ENCODE assay signal across 12 cellular contexts in genomic region chrX:76971393-76972376, GRCh38.
DNase-seq lines count a peak whose midpoint lies in the region; ATAC-seq and TF ChIP-seq lines count a peak whose summit lies in the region.
"Had no signal": no experiment of that assay in that cellular context is flagged by ENCODE, and none has a peak within 500 bp of the region (broad histone marks: within the 10 kb centered on the region; RNA-seq: fewer than 3 reads in every experiment).

No MANE protein-coding gene starts in this region.

- peak overlapping the region; percentile 45 for H3K4me2 ChIP-seq in neural progenitor cell

- H3K4me1 ChIP-seq in neural progenitor cell: peaks cover 32% of the 10 kb centered on the region
- H3K4me1 ChIP-seq: upper lobe of left lung had no signal

- H3K36me3 Mint-ChIP-seq in activated CD4-positive, alpha-beta T cell treated with anti-CD3 and anti-CD28 coated beads, Interleukin-2, amount 10 ng/mL, durations not matched to agents 7 days and 5 days (ENCODE audit: low read depth): no peaks in the 10 kb centered on the region
- peaks cover 15% of the 10 kb centered on the region for H3K36me3 Mint-ChIP-seq in neural progenitor cell
- H3K36me3 Mint-ChIP-seq in MCF 10A (ENCODE audit: insufficient read depth, unreplicated experiment): no peaks in the 10 kb centered on the region

- no peaks in the 10 kb centered on the region for H3K79me2 ChIP-seq in neural progenitor cell (ENCODE audit: low read depth)

- H3K4me3 Mint-ChIP-seq in activated CD4-positive, alpha-beta T cell treated with anti-CD3 and anti-CD28 coated beads, Interleukin-2, amount 10 ng/mL, durations not matched to agents 7 days and 5 days: no peak overlapping the region
- no peak overlapping the region for H3K4me3 Mint-ChIP-seq in neural progenitor cell
- no peak overlapping the region for H3K4me3 Mint-ChIP-seq in MCF 10A (ENCODE audit: unreplicated experiment)

- peaks cover 4% of the 10 kb centered on the region for H3K9me3 ChIP-seq in neural progenitor cell (ENCODE audit: low read depth)
- H3K9me3 ChIP-seq: MG63, upper lobe of left lung had no signal

- no TSS peak for BruUV-seq in MCF 10A (replicated peaks; lab: Mats Ljungman, UMichigan)

- no peaks in the 10 kb centered on the region for H3K9me3 Mint-ChIP-seq in activated CD4-positive, alpha-beta T cell treated with anti-CD3 and anti-CD28 coated beads, Interleukin-2, amount 10 ng/mL, durations not matched to agents 7 days and 5 days
- H3K9me3 Mint-ChIP-seq in neural progenitor cell (peaks cover 10% of the 10 kb centered on the region), MCF 10A (ENCODE audit: unreplicated experiment) (peaks cover 22% of the 10 kb centered on the region)

- POLR2A ChIA-PET in activated CD4-positive, alpha-beta T cell treated with anti-CD3 and anti-CD28 coated beads, Interleukin-2, amount 10 ng/mL, durations not matched to agents 7 days and 5 days (lab: Charles Lee): no interaction called here
- POLR2A ChIA-PET in MCF 10A (lab: Yijun Ruan, JAX): no interaction called here

- no peak overlapping the region for H3K9ac ChIP-seq in neural progenitor cell

- no peaks in the 10 kb centered on the region for H4K20me1 ChIP-seq in neural progenitor cell (ENCODE audit: low read depth)

- no peak overlapping the region for H2AFZ ChIP-seq in neural progenitor cell (replicated peaks)

- intact Hi-C loops in MCF 10A (cut with micrococcal nuclease): no loop called here

- H3K36me3 ChIP-seq in neural progenitor cell: no peaks in the 10 kb centered on the region
- H3K36me3 ChIP-seq: MG63, upper lobe of left lung had no signal

- peaks cover 3% of the 10 kb centered on the region for H3K4me1 Mint-ChIP-seq in activated CD4-positive, alpha-beta T cell treated with anti-CD3 and anti-CD28 coated beads, Interleukin-2, amount 10 ng/mL, durations not matched to agents 7 days and 5 days
- H3K4me1 Mint-ChIP-seq in neural progenitor cell (peaks cover 3% of the 10 kb centered on the region), MCF 10A (ENCODE audit: insufficient read depth, unreplicated experiment) (no peaks in the 10 kb centered on the region)

- H3F3A ChIP-seq in neural progenitor cell (ENCODE audit: low read depth): peaks cover 3% of the 10 kb centered on the region

- TF ChIP-seq CTCF in neural progenitor cell (IDR thresholded peaks at IDR 0.05): no peak
- no peak for TF ChIP-seq CTCF in MCF 10A (IDR thresholded peaks at IDR 0.05; ENCODE audit: unreplicated experiment)

- no peak overlapping the region for H3K27ac Mint-ChIP-seq in activated CD4-positive, alpha-beta T cell treated with anti-CD3 and anti-CD28 coated beads, Interleukin-2, amount 10 ng/mL, durations not matched to agents 7 days and 5 days
- H3K27ac Mint-ChIP-seq in neural progenitor cell: no peak overlapping the region
- H3K27ac Mint-ChIP-seq in MCF 10A (ENCODE audit: low read depth, unreplicated experiment): no peak overlapping the region

- H3K27me3 Mint-ChIP-seq in activated CD4-positive, alpha-beta T cell treated with anti-CD3 and anti-CD28 coated beads, Interleukin-2, amount 10 ng/mL, durations not matched to agents 7 days and 5 days: no peaks in the 10 kb centered on the region
- no peaks in the 10 kb centered on the region for H3K27me3 Mint-ChIP-seq in neural progenitor cell (ENCODE audit: insufficient read depth, low read depth)
- no peaks in the 10 kb centered on the region for H3K27me3 Mint-ChIP-seq in MCF 10A (ENCODE audit: insufficient read depth, unreplicated experiment)

- H3K4me3 ChIP-seq in neural progenitor cell: no peak overlapping the region
- H3K4me3 ChIP-seq: MG63, upper lobe of left lung had no signal

- peak overlapping the region; percentile 78 for H3K27ac ChIP-seq in neural progenitor cell
- H3K27ac ChIP-seq: upper lobe of left lung had no signal

- CTCF ChIA-PET in activated CD4-positive, alpha-beta T cell treated with anti-CD3 and anti-CD28 coated beads, Interleukin-2, amount 10 ng/mL, durations not matched to agents 7 days and 5 days (lab: Charles Lee): interaction anchor here (1.1 kb wide), 1 partner anchor 22 kb away, joined by 4 read pairs; no protein-coding TSS in a partner anchor
- CTCF ChIA-PET in MCF 10A (lab: Yijun Ruan, JAX): no interaction called here

- ATAC-seq in GM21717 (IDR thresholded peaks at IDR 0.05; ENCODE audit: unreplicated experiment) (peak; percentile 71), HG03432 (IDR thresholded peaks at IDR 0.05; ENCODE audit: unreplicated experiment) (peak; percentile 72), HG03045 (IDR thresholded peaks at IDR 0.05; ENCODE audit: unreplicated experiment) (no peak)

- peak; percentile 20 for DNase-seq in activated CD4-positive, alpha-beta T cell treated with anti-CD3 and anti-CD28 coated beads for 48 hours
- DNase-seq in activated CD4-positive, alpha-beta T cell treated with anti-CD3 and anti-CD28 coated beads, Interleukin-2, amount 10 ng/mL, durations not matched to agents 7 days and 5 days: no peak
- no peak for DNase-seq in neural progenitor cell (ENCODE audit: low spot score)
- DNase-seq in MCF 10A (ENCODE audit: unreplicated experiment): no peak
- DNase-seq in SKM-1 (lab: John Stamatoyannopoulos, UW; ENCODE audit: unreplicated experiment): no peak
- DNase-seq: COR-L47, MG63, NCI-H510A, upper lobe of left lung had no signal

- no peaks in the 10 kb centered on the region for H3K27me3 ChIP-seq in neural progenitor cell
- H3K27me3 ChIP-seq: MG63, upper lobe of left lung had no signal
